In the genomic region with DNA sequence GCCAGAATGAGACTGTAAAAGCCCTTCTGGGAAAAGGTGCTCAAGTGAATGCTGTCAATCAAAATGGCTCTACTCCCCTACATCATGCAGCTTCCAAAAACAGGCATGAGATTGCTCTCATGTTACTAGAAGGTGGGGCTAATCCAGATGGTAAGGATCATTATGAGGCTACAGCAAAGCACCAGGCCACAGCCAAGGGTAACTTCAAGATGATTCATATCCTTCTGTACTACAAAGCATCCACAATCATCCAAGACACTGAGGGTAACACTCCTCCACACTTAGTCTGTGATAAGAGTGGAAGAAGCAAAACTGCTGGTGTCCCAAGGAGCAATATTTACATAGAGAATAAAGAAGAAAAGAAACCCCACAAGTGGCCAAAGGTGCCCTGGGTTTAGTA, we compare ENCODE assay signal across 8 cellular contexts. TPM values are rescaled to one million over a fixed set of nuclear protein-coding genes. Genes with fewer than 3 reads are reported as not detected.
DNase-seq lines count a peak whose midpoint lies in the region; ATAC-seq and TF ChIP-seq lines count a peak whose summit lies in the region.

No MANE protein-coding gene starts in this region.

- no peak overlapping the region for H3K4me3 Mint-ChIP-seq in activated CD4-positive, alpha-beta T cell treated with anti-CD3 and anti-CD28 coated beads, Interleukin-2, amount 10 ng/mL, durations not matched to agents 24 days and 14 days
- no peak overlapping the region for H3K4me3 Mint-ChIP-seq in central memory CD8-positive, alpha-beta T cell

- DNase-seq in activated CD4-positive, alpha-beta T cell treated with anti-CD3 and anti-CD28 coated beads, Interleukin-2, amount 10 ng/mL, durations not matched to agents 24 days and 14 days = peak; percentile 67
- no peak for DNase-seq in activated CD4-positive, alpha-beta T cell treated with anti-CD3 and anti-CD28 coated beads, Interleukin-2, amount 50 U/mL, for 1 hour
- DNase-seq in NCI-H2171 treated with DMSO at 0.1 percent for 48 hours (lab: John Stamatoyannopoulos, UW) (peak; percentile 94), renal cortical epithelial cell (ENCODE audit: low read depth) (peak; percentile 59), SHP77 treated with DMSO at 0.1 percent for 48 hours (lab: John Stamatoyannopoulos, UW) (no peak), ascending aorta (ENCODE audit: low spot score in 2 of 2) (no peak)
- no peak for DNase-seq in central memory CD8-positive, alpha-beta T cell (ENCODE audit: low spot score in 2 of 2)

- H3K9me3 Mint-ChIP-seq in activated CD4-positive, alpha-beta T cell treated with anti-CD3 and anti-CD28 coated beads, Interleukin-2, amount 10 ng/mL, durations not matched to agents 24 days and 14 days = no peaks in the 10 kb centered on the region
- H3K9me3 Mint-ChIP-seq in central memory CD8-positive, alpha-beta T cell = no peaks in the 10 kb centered on the region

- intact Hi-C loops in activated CD4-positive, alpha-beta T cell treated with anti-CD3 and anti-CD28 coated beads, Interleukin-2, amount 10 ng/mL, durations not matched to agents 24 days and 14 days (cut with micrococcal nuclease) = loop anchor here (1.0 to 5.0 kb wide), 4 partner anchors 17 to 122 kb away; partner anchors contain the start of genes ADNP, DPM1 and MOCS3
- intact Hi-C loops in ascending aorta (cut with DNase I) = no loop called here

- H3K27ac Mint-ChIP-seq in activated CD4-positive, alpha-beta T cell treated with anti-CD3 and anti-CD28 coated beads, Interleukin-2, amount 10 ng/mL, durations not matched to agents 24 days and 14 days = peak overlapping the region; percentile 59
- peak overlapping the region; percentile 30 for H3K27ac Mint-ChIP-seq in central memory CD8-positive, alpha-beta T cell (ENCODE audit: low read depth)

- TF ChIP-seq CTCF in ascending aorta (IDR thresholded peaks at IDR 0.05) = no peak

- no peak overlapping the region for H3K27ac ChIP-seq in ascending aorta

- no peaks in the 10 kb centered on the region for H3K36me3 ChIP-seq in ascending aorta

- no peaks in the 10 kb centered on the region for H3K27me3 Mint-ChIP-seq in activated CD4-positive, alpha-beta T cell treated with anti-CD3 and anti-CD28 coated beads, Interleukin-2, amount 10 ng/mL, durations not matched to agents 24 days and 14 days
- H3K27me3 Mint-ChIP-seq in central memory CD8-positive, alpha-beta T cell = no peaks in the 10 kb centered on the region

- peak; percentile 38 for ATAC-seq in central memory CD8-positive, alpha-beta T cell (replicated peaks; ENCODE audit: extremely low read depth, poor library complexity, severe bottlenecking)
- no peak for ATAC-seq in HG02678 (IDR thresholded peaks at IDR 0.05; ENCODE audit: unreplicated experiment)

- H3K36me3 Mint-ChIP-seq in activated CD4-positive, alpha-beta T cell treated with anti-CD3 and anti-CD28 coated beads, Interleukin-2, amount 10 ng/mL, durations not matched to agents 24 days and 14 days (ENCODE audit: low read depth) = peaks cover 44% of the 10 kb centered on the region
- H3K36me3 Mint-ChIP-seq in central memory CD8-positive, alpha-beta T cell (ENCODE audit: insufficient read depth) = peaks cover 20% of the 10 kb centered on the region

- H3K4me3 ChIP-seq in ascending aorta = no peak overlapping the region

- peaks cover 0 to 56% of the 10 kb centered on the region in 2 donors for H3K4me1 ChIP-seq in ascending aorta

- peaks cover 59% of the 10 kb centered on the region for H3K4me1 Mint-ChIP-seq in activated CD4-positive, alpha-beta T cell treated with anti-CD3 and anti-CD28 coated beads, Interleukin-2, amount 10 ng/mL, durations not matched to agents 24 days and 14 days
- H3K4me1 Mint-ChIP-seq in central memory CD8-positive, alpha-beta T cell = peaks cover 85% of the 10 kb centered on the region

- H3K9me3 ChIP-seq in ascending aorta = no peaks in the 10 kb centered on the region

- H3K27me3 ChIP-seq in ascending aorta = no peaks in the 10 kb centered on the region

RNA-seq across cellular contexts. Expression of gene ADNP, which starts 17.3 kb away (rescaled TPM):
- total RNA-seq in activated CD4-positive, alpha-beta T cell treated with anti-CD3 and anti-CD28 coated beads, Interleukin-2, amount 10 ng/mL, durations not matched to agents 24 days and 14 days = 68.3 and 72.9 TPM in 2 replicates
- total RNA-seq in renal cortical epithelial cell (27.1 and 86.6 TPM in 2 replicates), ascending aorta (22.5 TPM)

RNA-seq across cellular contexts. Expression of gene DPM1, which starts 44.4 kb away (rescaled TPM):
- total RNA-seq in activated CD4-positive, alpha-beta T cell treated with anti-CD3 and anti-CD28 coated beads, Interleukin-2, amount 10 ng/mL, durations not matched to agents 24 days and 14 days = 61.2 and 68.3 TPM in 2 replicates
- 79.2 and 132 TPM in 2 replicates for total RNA-seq in renal cortical epithelial cell
- total RNA-seq in ascending aorta = 37.5 TPM

RNA-seq across cellular contexts. Expression of gene MOCS3, which starts 44.6 kb away (rescaled TPM):
- 5.7 and 6.3 TPM in 2 replicates for total RNA-seq in activated CD4-positive, alpha-beta T cell treated with anti-CD3 and anti-CD28 coated beads, Interleukin-2, amount 10 ng/mL, durations not matched to agents 24 days and 14 days
- total RNA-seq in renal cortical epithelial cell = 9.8 and 13.7 TPM in 2 replicates
- total RNA-seq in ascending aorta = 4.7 TPM

Comparison
In these comparisons a context has a peak if more than half of its experiments do, and no peak if none do; other contexts are left out.
1. DNase-seq: peak in activated CD4-positive, alpha-beta T cell treated with anti-CD3 and anti-CD28 coated beads, Interleukin-2, amount 10 ng/mL, durations not matched to agents 24 days and 14 days (single experiment), NCI-H2171 treated with DMSO at 0.1 percent for 48 hours (single experiment) and renal cortical epithelial cell (single experiment); none in activated CD4-positive, alpha-beta T cell treated with anti-CD3 and anti-CD28 coated beads, Interleukin-2, amount 50 U/mL, for 1 hour (single experiment), central memory CD8-positive, alpha-beta T cell (0 of 2), SHP77 treated with DMSO at 0.1 percent for 48 hours (single experiment) and ascending aorta (0 of 2).